In the genomic region with DNA sequence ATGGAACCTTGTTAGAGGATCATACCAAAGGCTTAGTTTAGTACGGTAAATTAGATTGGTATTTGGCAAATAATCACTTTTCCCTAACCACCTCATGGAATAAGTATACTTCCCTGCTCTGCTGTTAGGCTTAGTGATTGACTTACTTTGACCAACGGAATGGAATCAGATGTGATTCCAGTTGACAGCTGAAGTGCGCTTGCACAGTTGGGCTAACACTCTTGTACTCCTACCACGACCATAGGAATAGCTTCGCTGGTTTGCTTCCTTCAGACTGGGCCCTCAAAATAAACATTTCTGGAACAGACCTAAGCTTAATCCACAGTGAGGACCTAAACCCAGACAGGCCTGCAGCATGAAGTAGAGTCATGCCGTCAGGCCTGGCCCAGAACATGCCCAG, we compare ENCODE assay signal across 22 cellular contexts.
DNase-seq lines count a peak whose midpoint lies in the region; ATAC-seq and TF ChIP-seq lines count a peak whose summit lies in the region.
"Had no signal": no experiment of that assay in that cellular context is flagged by ENCODE, and none has a peak within 500 bp of the region (broad histone marks: within the 10 kb centered on the region; RNA-seq: fewer than 3 reads in every experiment).

No MANE protein-coding gene starts in this region.

- no peaks in the 10 kb centered on the region for H3K9me3 Mint-ChIP-seq in Calu3 (ENCODE audit: low read depth, unreplicated experiment)
- H3K9me3 Mint-ChIP-seq: memory B cell had no signal

- no peak overlapping the region for H3K4me3 Mint-ChIP-seq in Calu3 (ENCODE audit: low read depth, unreplicated experiment)
- H3K4me3 Mint-ChIP-seq: memory B cell had no signal

- WGBS in heart right ventricle, 2 donors, result 94 to 96% methylated on average over 6 of the region's 6 CpGs
- 88 to 95% methylated on average over 6 of the region's 6 CpGs for WGBS in upper lobe of left lung, 2 donors

- CTCF ChIA-PET in Calu3 (lab: Charles Lee), result no interaction called here

- H3K36me3 ChIP-seq in heart right ventricle (no peaks in the 10 kb centered on the region), right atrium auricular region (no peaks in the 10 kb centered on the region), neutrophil (no peaks in the 10 kb centered on the region), upper lobe of left lung (no peaks in the 10 kb centered on the region)
- H3K36me3 ChIP-seq: HAP-1 had no signal

- no peaks in the 10 kb centered on the region for H3K27me3 Mint-ChIP-seq in Calu3 (ENCODE audit: unreplicated experiment)
- H3K27me3 Mint-ChIP-seq: memory B cell had no signal

- DNase-seq in heart right ventricle (no peak), right atrium auricular region (ENCODE audit: low spot score) (no peak), caudate nucleus (lab: John Stamatoyannopoulos, UW) (no peak), upper lobe of left lung (no peak), NCI-H2029 (lab: John Stamatoyannopoulos, UW) (no peak), Calu3 (no peak), NCI-H146 (lab: John Stamatoyannopoulos, UW) (no peak)
- DNase-seq: activated CD4-positive, alpha-beta T cell treated with anti-CD3 and anti-CD28 coated beads, Interleukin-2, amount 50 U/mL, for 1 hour; activated CD8-positive, alpha-beta memory T cell treated with anti-CD3 and anti-CD28 coated beads, Interleukin-2, amount 50 U/mL, for 4 hours; activated naive CD4-positive, alpha-beta T cell treated with anti-CD3 and anti-CD28 coated beads, Interleukin-2, amount 50 U/mL, for 16 hours; DMS79; kidney; NCI-H1092; NCI-H2029 treated with DMSO at 0.1 percent for 48 hours; NCI-H774; nucleus accumbens; stimulated activated naive CD4-positive, alpha-beta T cell treated with Interleukin-2 at 50 U/mL for 16 hours had no signal

- peak overlapping the region in 8 of 10 donors; percentile 17 to 90 (median 46) for H3K27ac ChIP-seq in heart right ventricle
- H3K27ac ChIP-seq in right atrium auricular region, result peak overlapping the region in 1 of 2 donors; percentile 53
- H3K27ac ChIP-seq in caudate nucleus (ENCODE audit: low read depth, low read length), result peak overlapping the region; percentile 4
- peak overlapping the region; percentile 97 for H3K27ac ChIP-seq in neutrophil
- H3K27ac ChIP-seq in upper lobe of left lung, result peak overlapping the region; percentile 21 to 75 (median 65)
- H3K27ac ChIP-seq: 22Rv1, VCaP had no signal

- H3K36me3 Mint-ChIP-seq in Calu3 (ENCODE audit: insufficient read depth, unreplicated experiment), result no peaks in the 10 kb centered on the region
- H3K36me3 Mint-ChIP-seq: memory B cell had no signal

- no peak overlapping the region for H3K4me3 ChIP-seq in heart right ventricle
- H3K4me3 ChIP-seq in right atrium auricular region, result no peak overlapping the region
- no peak overlapping the region for H3K4me3 ChIP-seq in neutrophil (ENCODE audit: low read depth in 1 of 2, low read length in 1 of 2)
- no peak overlapping the region for H3K4me3 ChIP-seq in upper lobe of left lung
- H3K4me3 ChIP-seq: HAP-1 had no signal

- intact Hi-C loops in heart right ventricle (cut with DNase I) (loop anchor here in 6 of 10 donors (5.0 to 10.0 kb wide), 3 partner anchors 111 to 124 kb away; a partner anchor contains a TSS), Calu3 (cut with micrococcal nuclease; ENCODE audit: unreplicated experiment) (loop anchor here (10.0 kb wide), 1 partner anchor 301 kb away; no protein-coding TSS in a partner anchor)

- no peaks in the 10 kb centered on the region for H3K4me1 Mint-ChIP-seq in Calu3 (ENCODE audit: low read depth, unreplicated experiment)

- TF ChIP-seq CTCF in heart right ventricle (IDR thresholded peaks at IDR 0.05), result no peak
- no peak for TF ChIP-seq CTCF in right atrium auricular region (IDR thresholded peaks at IDR 0.05)
- no peak for TF ChIP-seq CTCF in neutrophil (IDR thresholded peaks at IDR 0.05)
- no peak for TF ChIP-seq CTCF in upper lobe of left lung (IDR thresholded peaks at IDR 0.05)
- no peak for TF ChIP-seq CTCF in Calu3 (IDR thresholded peaks at IDR 0.05; ENCODE audit: unreplicated experiment)

- no peak for TF ChIP-seq POLR2A in upper lobe of left lung (IDR thresholded peaks at IDR 0.05)

- H3K27me3 ChIP-seq in heart right ventricle, result no peaks in the 10 kb centered on the region
- H3K27me3 ChIP-seq in right atrium auricular region, result no peaks in the 10 kb centered on the region
- no peaks in the 10 kb centered on the region for H3K27me3 ChIP-seq in neutrophil
- H3K27me3 ChIP-seq in upper lobe of left lung, result no peaks in the 10 kb centered on the region

- ATAC-seq in heart right ventricle (no peak), upper lobe of left lung (ENCODE audit: low FRiP score in 2 of 2) (no peak)

- H3K27ac Mint-ChIP-seq in Calu3 (ENCODE audit: unreplicated experiment), result no peak overlapping the region
- H3K27ac Mint-ChIP-seq: memory B cell had no signal

- no peak for TF ChIP-seq EP300 in upper lobe of left lung (IDR thresholded peaks at IDR 0.05)

- no peaks in the 10 kb centered on the region for H3K9me3 ChIP-seq in heart right ventricle
- H3K9me3 ChIP-seq in right atrium auricular region, result no peaks in the 10 kb centered on the region
- no peaks in the 10 kb centered on the region for H3K9me3 ChIP-seq in neutrophil
- no peaks in the 10 kb centered on the region for H3K9me3 ChIP-seq in upper lobe of left lung
- H3K9me3 ChIP-seq: HAP-1 had no signal

- BruUV-seq in Calu3 (replicated peaks; lab: Mats Ljungman, UMichigan), result no TSS peak

- peaks cover 0 to 87% (median 41%) of the 10 kb centered on the region in 9 donors for H3K4me1 ChIP-seq in heart right ventricle
- H3K4me1 ChIP-seq in right atrium auricular region, result peaks cover 0 to 19% of the 10 kb centered on the region in 2 donors
- peaks cover 62 to 76% of the 10 kb centered on the region in 2 experiments for H3K4me1 ChIP-seq in neutrophil (ENCODE audit: control insufficient read depth in 1 of 2, insufficient read depth in 1 of 2, low read depth in 1 of 2, low read length in 1 of 2)
- H3K4me1 ChIP-seq in upper lobe of left lung, result peaks cover 15 to 45% (median 39%) of the 10 kb centered on the region in 4 donors
- H3K4me1 ChIP-seq: HAP-1 had no signal
